ENCODE assay signal across 2 cellular contexts in the genomic region with DNA sequence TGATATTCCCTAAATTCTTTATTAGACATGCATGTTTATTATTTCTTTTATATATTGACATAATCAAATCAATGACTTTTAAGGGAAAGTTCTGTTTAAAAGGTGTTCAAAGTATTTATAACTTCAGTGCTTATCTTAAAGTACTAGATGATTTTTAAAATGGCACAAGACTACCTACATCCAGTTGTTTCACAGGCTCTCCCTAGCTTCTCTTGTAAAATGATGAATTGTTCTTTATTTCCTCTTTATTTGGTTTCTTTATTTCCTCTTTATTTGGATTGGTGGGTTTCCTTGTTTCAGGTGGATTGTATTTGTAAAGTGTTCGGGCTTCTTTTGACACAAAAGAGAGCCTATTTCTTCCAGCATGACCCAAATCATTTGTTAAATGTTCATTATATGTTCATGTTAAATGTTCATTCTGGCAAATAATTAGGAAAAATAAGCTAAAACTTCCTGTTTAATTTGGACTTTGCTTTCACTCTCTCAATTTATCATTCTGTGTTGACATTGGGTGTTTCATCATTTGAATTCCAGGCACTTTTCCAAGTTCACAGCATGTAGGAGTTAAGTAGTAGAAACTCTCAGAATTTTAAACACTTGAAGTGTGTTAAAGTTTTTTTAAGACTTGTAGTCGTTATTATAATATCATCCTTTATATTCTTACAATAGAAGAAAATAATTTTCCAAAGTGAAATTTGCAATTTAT.
TF ChIP-seq lines count a peak whose summit lies in the region.

No MANE protein-coding gene starts in this region.

TF ChIP-seq in A549, 52 proteins besides CTCF, POLR2A, EP300 and RAD21 (continued from another document):
- TF ChIP-seq, protein P1, sequence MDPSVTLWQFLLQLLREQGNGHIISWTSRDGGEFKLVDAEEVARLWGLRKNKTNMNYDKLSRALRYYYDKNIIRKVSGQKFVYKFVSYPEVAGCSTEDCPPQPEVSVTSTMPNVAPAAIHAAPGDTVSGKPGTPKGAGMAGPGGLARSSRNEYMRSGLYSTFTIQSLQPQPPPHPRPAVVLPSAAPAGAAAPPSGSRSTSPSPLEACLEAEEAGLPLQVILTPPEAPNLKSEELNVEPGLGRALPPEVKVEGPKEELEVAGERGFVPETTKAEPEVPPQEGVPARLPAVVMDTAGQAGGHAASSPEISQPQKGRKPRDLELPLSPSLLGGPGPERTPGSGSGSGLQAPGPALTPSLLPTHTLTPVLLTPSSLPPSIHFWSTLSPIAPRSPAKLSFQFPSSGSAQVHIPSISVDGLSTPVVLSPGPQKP (IDR thresholded peaks at IDR 0.05; ENCODE audit: low read depth, low read length): no peak
- TF ChIP-seq CEBPB (IDR thresholded peaks at IDR 0.05) (0 out of 4 replicates have a peak, but pooled peaks of 1 of the 2 experiments have one; percentile 20), HOXB5 (CRISPR knock-in tag; IDR thresholded peaks at IDR 0.05) (0 out of 2 replicates have a peak, but pooled peaks have one; percentile 62), EHF (CRISPR knock-in tag; IDR thresholded peaks at IDR 0.05) (no peak)

TF ChIP-seq in IMR-90, 13 proteins besides CTCF, POLR2A, EP300 and RAD21 (continued from another document):
- TF ChIP-seq NFE2L2 (IDR thresholded peaks at IDR 0.05; ENCODE audit: low read depth, low read length) (no peak), BHLHE40 (IDR thresholded peaks at IDR 0.05; ENCODE audit: low read depth, low read length) (no peak), CEBPB (IDR thresholded peaks at IDR 0.05; ENCODE audit: low read depth, low read length) (no peak; the same call in 1 of the 2 replicates), MXI1 (IDR thresholded peaks at IDR 0.05; ENCODE audit: borderline replicate concordance, low read depth, low read length) (no peak), SMC3 (IDR thresholded peaks at IDR 0.05; ENCODE audit: low read depth, low read length) (no peak)
- TF ChIP-seq, protein P2, sequence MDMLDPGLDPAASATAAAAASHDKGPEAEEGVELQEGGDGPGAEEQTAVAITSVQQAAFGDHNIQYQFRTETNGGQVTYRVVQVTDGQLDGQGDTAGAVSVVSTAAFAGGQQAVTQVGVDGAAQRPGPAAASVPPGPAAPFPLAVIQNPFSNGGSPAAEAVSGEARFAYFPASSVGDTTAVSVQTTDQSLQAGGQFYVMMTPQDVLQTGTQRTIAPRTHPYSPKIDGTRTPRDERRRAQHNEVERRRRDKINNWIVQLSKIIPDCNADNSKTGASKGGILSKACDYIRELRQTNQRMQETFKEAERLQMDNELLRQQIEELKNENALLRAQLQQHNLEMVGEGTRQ (IDR thresholded peaks at IDR 0.05; ENCODE audit: low read depth, low read length): no peak
TF ChIP-seq in IMR-90: peak in this region for 0.
